ENCODE assay signal across 25 cellular contexts in the genomic region with DNA sequence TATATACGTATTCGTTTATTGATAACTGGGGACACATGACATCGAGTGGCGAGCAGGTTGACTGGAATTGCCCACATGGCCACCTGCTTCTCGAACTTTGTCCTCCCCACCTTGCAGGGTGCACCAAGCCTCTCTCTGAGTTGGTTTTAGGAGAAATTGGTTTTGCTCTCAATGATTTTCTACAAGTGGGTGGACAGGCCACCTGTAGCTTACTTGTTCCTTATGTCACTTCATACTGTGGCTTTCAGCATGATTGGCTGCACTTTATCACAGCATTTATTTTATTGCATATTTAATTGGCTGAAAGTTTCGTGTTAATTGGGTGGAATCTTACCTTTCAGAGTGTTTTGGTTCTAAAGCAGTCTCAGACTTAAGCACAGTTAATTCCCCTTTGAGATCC.
"Had no signal": no experiment of that assay in that cellular context is flagged by ENCODE, and none has a peak within 500 bp of the region (broad histone marks: within the 10 kb centered on the region; RNA-seq: fewer than 3 reads in every experiment).

No MANE protein-coding gene starts in this region.

- H3K27ac ChIP-seq: left lung, lower lobe of right lung, ovary, right atrium auricular region, right lobe of liver, testis, thyroid gland, upper lobe of right lung had no signal

- H3K27me3 ChIP-seq: ovary, right atrium auricular region, right lobe of liver, testis, thyroid gland, upper lobe of right lung had no signal

- H3K36me3 ChIP-seq: left lung, lower lobe of right lung, ovary, right atrium auricular region, right lobe of liver, thyroid gland, upper lobe of right lung had no signal

- H3K4me1 ChIP-seq: left lung, lower lobe of right lung, right atrium auricular region, right lobe of liver, testis, thyroid gland, upper lobe of right lung had no signal

- H3K4me3 ChIP-seq: left lung, lower lobe of right lung, ovary, right atrium auricular region, right lobe of liver, smooth muscle cell, testis, thyroid gland, upper lobe of right lung had no signal

- H3K4me1 Mint-ChIP-seq: immature natural killer cell; naive thymus-derived CD8-positive, alpha-beta T cell; stimulated activated memory B cell treated with anti-CD40 and anti-IgM and Interleukin-4, amounts not matched to agents 10 μg/mL and 1 μg/mL and 100 μg/mL, for 72 hours; stimulated activated naive CD8-positive, alpha-beta T cell treated with anti-CD3 and anti-CD28 coated beads, Interleukin-15, amount 100 ng/mL, for 72 hours had no signal

- DNase-seq: hippocampal formation; immature natural killer cell; kidney; left colon; left lung; lower lobe of right lung; mammary epithelial cell; mesenchymal stem cell; naive thymus-derived CD8-positive, alpha-beta T cell; ovary; stimulated activated CD4-positive, alpha-beta T cell treated with anti-CD3 and anti-CD28 coated beads, Interleukin-1b, Interleukin-23, amount 100 ng/mL, for 48 hours; stimulated activated CD4-positive, alpha-beta T cell treated with anti-CD3 and anti-CD28 coated beads, Interleukin-2, amount 100 ng/mL, for 48 hours; stimulated activated CD4-positive, alpha-beta T cell treated with anti-CD3 and anti-CD28 coated beads, Interleukin-4, amount 100 ng/mL, for 4 hours; stimulated activated CD8-positive, alpha-beta memory T cell treated with anti-CD3 and anti-CD28 coated beads, Interleukin-4, amount 100 ng/mL, for 48 hours; stimulated activated naive CD4-positive, alpha-beta T cell treated with Interleukin-2 at 50 U/mL for 16 hours; stimulated activated naive CD8-positive, alpha-beta T cell treated with anti-CD3 and anti-CD28 coated beads, Interleukin-15, amount 100 ng/mL, for 72 hours; testis; thyroid gland; upper lobe of right lung had no signal

- H3K4me3 Mint-ChIP-seq: immature natural killer cell; naive thymus-derived CD8-positive, alpha-beta T cell; nephron; neural crest cell; stimulated activated memory B cell treated with anti-CD40 and anti-IgM and Interleukin-4, amounts not matched to agents 10 μg/mL and 1 μg/mL and 100 μg/mL, for 72 hours; stimulated activated naive CD8-positive, alpha-beta T cell treated with anti-CD3 and anti-CD28 coated beads, Interleukin-15, amount 100 ng/mL, for 72 hours had no signal

- H3K9me3 Mint-ChIP-seq: stimulated activated memory B cell treated with anti-CD40 and anti-IgM and Interleukin-4, amounts not matched to agents 10 μg/mL and 1 μg/mL and 100 μg/mL, for 72 hours had no signal

- H3K27ac Mint-ChIP-seq: immature natural killer cell; naive thymus-derived CD8-positive, alpha-beta T cell; nephron; stimulated activated memory B cell treated with anti-CD40 and anti-IgM and Interleukin-4, amounts not matched to agents 10 μg/mL and 1 μg/mL and 100 μg/mL, for 72 hours had no signal

- ATAC-seq: left colon; left lung; lower lobe of right lung; naive thymus-derived CD8-positive, alpha-beta T cell; right lobe of liver; stimulated activated memory B cell treated with anti-CD40 and anti-IgM and Interleukin-4, amounts not matched to agents 10 μg/mL and 1 μg/mL and 100 μg/mL, for 72 hours; stimulated activated naive CD8-positive, alpha-beta T cell treated with anti-CD3 and anti-CD28 coated beads, Interleukin-15, amount 100 ng/mL, for 72 hours; upper lobe of right lung had no signal

- H3K36me3 Mint-ChIP-seq: immature natural killer cell had no signal

- H3K9me3 ChIP-seq: left lung, lower lobe of right lung, ovary, right lobe of liver, testis, thyroid gland, upper lobe of right lung had no signal
